ENCODE assay signal across 1 cellular context in genomic region chr5:72503888-72504491, GRCh38.
TF ChIP-seq lines count a peak whose summit lies in the region.

No MANE protein-coding gene starts in this region.

TF ChIP-seq in GM23338, 12 proteins besides CTCF, POLR2A, EP300 and RAD21:
- TF ChIP-seq ZNF462 (CRISPR knock-in tag; IDR thresholded peaks at IDR 0.05) (no peak), JUNB (IDR thresholded peaks at IDR 0.05; ENCODE audit: unreplicated experiment) (no peak), EZH2 (IDR thresholded peaks at IDR 0.05; ENCODE audit: low read depth, unreplicated experiment) (no peak)
